8 cellular contexts compared by ENCODE assay signal in the genomic region with DNA sequence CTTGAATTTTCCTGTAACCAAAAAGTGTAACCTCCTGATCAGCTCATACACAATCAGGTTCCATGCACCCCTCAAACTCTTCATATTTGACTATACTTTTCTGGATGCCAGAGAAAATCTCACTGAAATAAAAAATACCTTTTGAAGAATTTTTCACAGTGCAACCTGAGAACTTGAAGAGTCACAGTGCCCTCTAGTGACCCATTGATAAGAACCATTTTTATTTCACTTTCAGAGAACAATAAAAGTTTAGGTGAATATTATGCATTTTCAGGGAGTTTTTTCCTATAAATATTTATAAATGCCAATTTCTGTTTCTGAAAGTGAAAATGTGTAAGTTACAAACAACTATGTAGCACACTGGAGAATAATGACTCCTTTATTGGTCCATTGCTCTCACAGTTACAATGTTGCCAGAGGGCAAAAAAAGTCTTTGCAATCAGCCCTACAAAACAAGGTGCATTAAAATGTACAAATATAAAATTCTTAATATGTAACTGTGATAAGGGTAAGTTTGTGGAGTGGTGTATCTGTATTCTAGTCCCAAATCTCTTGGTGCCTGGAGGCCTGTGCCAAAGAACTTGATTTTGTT.
DNase-seq lines count a peak whose midpoint lies in the region; ATAC-seq and TF ChIP-seq lines count a peak whose summit lies in the region.

No MANE protein-coding gene starts in this region.

- CTCF ChIA-PET in HEK293T (lab: Yijun Ruan, JAX): interaction anchor here (0.7 kb wide), 1 partner anchor 74 kb away, joined by 3 read pairs; no protein-coding TSS in a partner anchor

- H3K4me1 ChIP-seq in RWPE2 (ENCODE audit: insufficient read depth, poor library complexity, severe bottlenecking): no peaks in the 10 kb centered on the region
- H3K4me1 ChIP-seq in uterus: no peaks in the 10 kb centered on the region
- no peaks in the 10 kb centered on the region for H3K4me1 ChIP-seq in gastrocnemius medialis

- DNase-seq in DMS153 (lab: John Stamatoyannopoulos, UW) (peak; percentile 17), HEK293T (ENCODE audit: extremely low spot score) (peak; percentile 10), RWPE2 (ENCODE audit: low spot score) (no peak), glomerular visceral epithelial cell (ENCODE audit: extremely low spot score) (peak; percentile 42), uterus (no peak), gastrocnemius medialis (no peak)
- DNase-seq in stimulated activated CD4-positive, alpha-beta T cell treated with anti-CD3 and anti-CD28 coated beads, Interleukin-4, amount 100 ng/mL, for 1 hour: no peak

- no peaks in the 10 kb centered on the region for H3K9me3 ChIP-seq in RWPE2 (ENCODE audit: severe bottlenecking)
- H3K9me3 ChIP-seq in uterus: no peaks in the 10 kb centered on the region
- H3K9me3 ChIP-seq in gastrocnemius medialis: no peaks in the 10 kb centered on the region

- intact Hi-C loops in uterus (cut with DNase I; ENCODE audit: low total_unique reads) (no loop called here), gastrocnemius medialis (cut with DNase I; ENCODE audit: low total_unique reads) (no loop called here)

- TF ChIP-seq POLR2A in uterus (IDR thresholded peaks at IDR 0.05): no peak
- no peak for TF ChIP-seq POLR2A in gastrocnemius medialis (IDR thresholded peaks at IDR 0.05)

- in situ Hi-C loops in gastrocnemius medialis (cut with MboI; ENCODE audit: low sequenced_read_pairs in 4 of 4): no loop called here

- H3K27ac ChIP-seq in RWPE2 (ENCODE audit: poor library complexity, severe bottlenecking): no peak overlapping the region
- no peak overlapping the region for H3K27ac ChIP-seq in uterus
- no peak overlapping the region for H3K27ac ChIP-seq in gastrocnemius medialis

- no peaks in the 10 kb centered on the region for H3K27me3 ChIP-seq in RWPE2 (ENCODE audit: insufficient read depth, poor library complexity, severe bottlenecking)
- H3K27me3 ChIP-seq in uterus: peaks cover 0 to 4% of the 10 kb centered on the region in 2 donors
- no peaks in the 10 kb centered on the region for H3K27me3 ChIP-seq in gastrocnemius medialis

- H3K4me3 ChIP-seq in RWPE2 (ENCODE audit: severe bottlenecking) (no peak overlapping the region), uterus (no peak overlapping the region), gastrocnemius medialis (no peak overlapping the region)

- TF ChIP-seq CTCF in RWPE2 (IDR thresholded peaks at IDR 0.05; ENCODE audit: poor library complexity, severe bottlenecking) (peak; percentile 82), uterus (IDR thresholded peaks at IDR 0.05) (peak in 3 of 4 experiments; percentile 20 to 36 (median 34)), gastrocnemius medialis (IDR thresholded peaks at IDR 0.05 in 4 of 5, conservative IDR thresholded peaks at IDR 0.05 in 1 of 5) (peak in 2 of 5 experiments; percentile 14 to 23)

- POLR2A ChIA-PET in HEK293T (lab: Yijun Ruan, JAX): no interaction called here

- H3K36me3 ChIP-seq in RWPE2 (ENCODE audit: low read depth) (no peaks in the 10 kb centered on the region), uterus (no peaks in the 10 kb centered on the region), gastrocnemius medialis (no peaks in the 10 kb centered on the region)

- ATAC-seq in RWPE2 (ENCODE audit: low read depth) (no peak), GM19455 (IDR thresholded peaks at IDR 0.05; ENCODE audit: unreplicated experiment) (no peak), gastrocnemius medialis (no peak)

TF ChIP-seq in HEK293T, 16 proteins besides CTCF, POLR2A, EP300 and RAD21:
- TF ChIP-seq TARDBP (IDR thresholded peaks at IDR 0.05) (no peak), ELF4 (IDR thresholded peaks at IDR 0.05) (no peak), NFRKB (IDR thresholded peaks at IDR 0.05) (no peak), CTBP1 (IDR thresholded peaks at IDR 0.05; ENCODE audit: borderline replicate concordance) (no peak), BHLHE40 (IDR thresholded peaks at IDR 0.05; ENCODE audit: borderline replicate concordance) (no peak), ZNF384 (IDR thresholded peaks at IDR 0.05) (no peak), SUZ12 (IDR thresholded peaks at IDR 0.05) (no peak), FOXM1 (IDR thresholded peaks at IDR 0.05; ENCODE audit: borderline replicate concordance) (no peak), LEF1 (IDR thresholded peaks at IDR 0.05; ENCODE audit: borderline replicate concordance) (no peak), SP1 (IDR thresholded peaks at IDR 0.05) (no peak), L3MBTL2 (conservative IDR thresholded peaks at IDR 0.05) (no peak), FOXA1 (IDR thresholded peaks at IDR 0.05) (no peak), HDGF (IDR thresholded peaks at IDR 0.05; ENCODE audit: borderline replicate concordance) (no peak), FOXK2 (IDR thresholded peaks at IDR 0.05) (no peak), PKNOX1 (IDR thresholded peaks at IDR 0.05) (no peak), ARNT (IDR thresholded peaks at IDR 0.05) (no peak)

Comparison
In these comparisons a context has a peak if more than half of its experiments do, and no peak if none do; other contexts are left out.
1. DNase-seq: peak in DMS153 (single experiment), HEK293T (single experiment) and glomerular visceral epithelial cell (single experiment); none in RWPE2 (single experiment), uterus (0 of 2), gastrocnemius medialis (0 of 2) and stimulated activated CD4-positive, alpha-beta T cell treated with anti-CD3 and anti-CD28 coated beads, Interleukin-4, amount 100 ng/mL, for 1 hour (single experiment).